ENCODE assay signal across 11 cellular contexts in the genomic region with DNA sequence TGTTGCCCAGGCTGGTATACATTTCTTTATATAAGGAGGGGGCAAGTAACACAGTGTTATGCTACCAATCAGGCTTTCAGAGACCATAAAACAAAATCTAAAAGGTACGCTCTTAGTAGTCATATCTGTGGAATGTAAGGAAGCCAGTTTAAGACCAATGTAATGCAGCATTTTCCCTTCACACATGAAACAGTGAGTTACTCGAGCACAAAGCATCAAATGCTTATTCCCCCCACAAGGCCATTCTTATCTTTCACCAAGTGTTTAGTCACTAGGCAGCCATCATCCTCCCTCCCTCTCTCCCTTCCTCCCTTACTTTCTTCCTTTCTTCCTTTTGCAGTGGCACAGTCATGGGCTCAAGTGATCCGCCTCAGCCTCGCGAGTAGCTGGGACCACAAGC. TPM values are rescaled to one million over a fixed set of nuclear protein-coding genes. Genes with fewer than 3 reads are reported as not detected.
DNase-seq lines count a peak whose midpoint lies in the region; ATAC-seq and TF ChIP-seq lines count a peak whose summit lies in the region.
"Had no signal": no experiment of that assay in that cellular context is flagged by ENCODE, and none has a peak within 500 bp of the region (broad histone marks: within the 10 kb centered on the region; RNA-seq: fewer than 3 reads in every experiment).

No MANE protein-coding gene starts in this region.

- no peaks in the 10 kb centered on the region for H3K27me3 Mint-ChIP-seq in activated CD4-positive, alpha-beta T cell treated with anti-CD3 and anti-CD28 coated beads, Interleukin-2, amount 10 ng/mL, durations not matched to agents 24 days and 14 days

- peaks cover 50% of the 10 kb centered on the region for H3K36me3 Mint-ChIP-seq in activated CD4-positive, alpha-beta T cell treated with anti-CD3 and anti-CD28 coated beads, Interleukin-2, amount 10 ng/mL, durations not matched to agents 24 days and 14 days (ENCODE audit: low read depth)

- peaks cover 26 to 72% (median 43%) of the 10 kb centered on the region in 6 donors for H3K4me1 ChIP-seq in spleen

- H3K4me1 Mint-ChIP-seq in activated CD4-positive, alpha-beta T cell treated with anti-CD3 and anti-CD28 coated beads, Interleukin-2, amount 10 ng/mL, durations not matched to agents 24 days and 14 days, result peaks cover 49% of the 10 kb centered on the region

- H3K27me3 ChIP-seq in spleen (replicated peaks in 1 of 7), result no peaks in the 10 kb centered on the region

- TF ChIP-seq POLR2A in spleen (IDR thresholded peaks at IDR 0.05), result no peak

- peak overlapping the region; percentile 93 for H3K27ac Mint-ChIP-seq in activated CD4-positive, alpha-beta T cell treated with anti-CD3 and anti-CD28 coated beads, Interleukin-2, amount 10 ng/mL, durations not matched to agents 24 days and 14 days

- H3K27ac ChIP-seq in VCaP (peak overlapping the region; percentile 41; the same call in 1 of the 2 replicates), spleen (peak overlapping the region; percentile 37 to 88 (median 76))

- no peak for DNase-seq in activated CD4-positive, alpha-beta T cell treated with anti-CD3 and anti-CD28 coated beads, Interleukin-2, amount 10 ng/mL, durations not matched to agents 24 days and 14 days
- no peak for DNase-seq in activated CD4-positive, alpha-beta T cell treated with anti-CD3 and anti-CD28 coated beads for 4 hours
- DNase-seq in fibroblast of villous mesenchyme (ENCODE audit: low read depth) (peak; percentile 63), spleen (no peak), NCI-H82 (lab: John Stamatoyannopoulos, UW) (no peak), SIG-M5 (lab: John Stamatoyannopoulos, UW) (no peak)
- DNase-seq: activated CD8-positive, alpha-beta memory T cell treated with anti-CD3 and anti-CD28 coated beads, Interleukin-2, amount 50 U/mL, for 48 hours; occipital lobe had no signal

- whole genome bisulfite sequencing in spleen, 5 donors, result 76 to 91% (median 90%) methylated on average over 5 of the region's 5 CpGs

- no peak for TF ChIP-seq CTCF in VCaP (conservative IDR thresholded peaks at IDR 0.05)
- no peak for TF ChIP-seq CTCF in fibroblast of villous mesenchyme (IDR thresholded peaks at IDR 0.05; ENCODE audit: insufficient read depth, low read depth, low read length)
- TF ChIP-seq CTCF in spleen (IDR thresholded peaks at IDR 0.05 in 8 of 11, conservative IDR thresholded peaks at IDR 0.05 in 3 of 11), result no peak

- peaks cover 0 to 83% (median 16%) of the 10 kb centered on the region in 6 donors for H3K36me3 ChIP-seq in spleen

- H3K4me3 Mint-ChIP-seq in activated CD4-positive, alpha-beta T cell treated with anti-CD3 and anti-CD28 coated beads, Interleukin-2, amount 10 ng/mL, durations not matched to agents 24 days and 14 days, result peak overlapping the region; percentile 80

- no peak overlapping the region for H3K4me3 ChIP-seq in fibroblast of villous mesenchyme (ENCODE audit: low read depth, low read length)
- no peak overlapping the region for H3K4me3 ChIP-seq in spleen
- H3K4me3 ChIP-seq: A549 had no signal

- H3K9me3 Mint-ChIP-seq in activated CD4-positive, alpha-beta T cell treated with anti-CD3 and anti-CD28 coated beads, Interleukin-2, amount 10 ng/mL, durations not matched to agents 24 days and 14 days, result no peaks in the 10 kb centered on the region

- intact Hi-C loops in activated CD4-positive, alpha-beta T cell treated with anti-CD3 and anti-CD28 coated beads, Interleukin-2, amount 10 ng/mL, durations not matched to agents 24 days and 14 days (cut with micrococcal nuclease), result no loop called here
- intact Hi-C loops in spleen (cut with DNase I; ENCODE audit: low total_unique reads), result no loop called here

- H3K9me3 ChIP-seq in spleen, result no peaks in the 10 kb centered on the region
- H3K9me3 ChIP-seq: A549 had no signal

- ATAC-seq in HG02870 (IDR thresholded peaks at IDR 0.05; ENCODE audit: unreplicated experiment), result no peak

RNA-seq across cellular contexts. Expression of a gene that starts 12.8 kb away (rescaled TPM):
- 64.3 and 70.0 TPM in 2 replicates for total RNA-seq in activated CD4-positive, alpha-beta T cell treated with anti-CD3 and anti-CD28 coated beads, Interleukin-2, amount 10 ng/mL, durations not matched to agents 24 days and 14 days
- total RNA-seq in fibroblast of villous mesenchyme (52.5 and 57.9 TPM in 2 replicates), spleen (10 to 100 TPM; 34.6 to 73.8 (median 59.0) TPM)
- polyA plus RNA-seq in spleen, result 10 to 100 TPM; 26.6 to 48.0 (median 44.0) TPM

RNA-seq across cellular contexts. Expression of a gene that starts 14.6 kb away (rescaled TPM):
- 32.2 and 34.5 TPM in 2 replicates for total RNA-seq in activated CD4-positive, alpha-beta T cell treated with anti-CD3 and anti-CD28 coated beads, Interleukin-2, amount 10 ng/mL, durations not matched to agents 24 days and 14 days
- total RNA-seq in fibroblast of villous mesenchyme (54.4 and 99.5 TPM in 2 replicates), spleen (10 to 100 TPM; 26.3 to 49.0 (median 40.6) TPM)
- polyA plus RNA-seq in spleen, result 10 to 100 TPM; 40.1 to 58.6 (median 44.9) TPM

RNA-seq across cellular contexts. Expression of a gene that starts 49.5 kb away (rescaled TPM):
- 49.4 and 55.2 TPM in 2 replicates for total RNA-seq in activated CD4-positive, alpha-beta T cell treated with anti-CD3 and anti-CD28 coated beads, Interleukin-2, amount 10 ng/mL, durations not matched to agents 24 days and 14 days
- total RNA-seq in fibroblast of villous mesenchyme (10.6 and 16.8 TPM in 2 replicates), spleen (10 to 100 TPM; 17.8 to 26.9 (median 21.8) TPM)
- 10 to 100 TPM in 2 of 3 donors, 1 to 10 TPM in 1; 9.6 to 13.8 (median 12.1) TPM for polyA plus RNA-seq in spleen
